8 cellular contexts compared by ENCODE assay signal in the genomic region with DNA sequence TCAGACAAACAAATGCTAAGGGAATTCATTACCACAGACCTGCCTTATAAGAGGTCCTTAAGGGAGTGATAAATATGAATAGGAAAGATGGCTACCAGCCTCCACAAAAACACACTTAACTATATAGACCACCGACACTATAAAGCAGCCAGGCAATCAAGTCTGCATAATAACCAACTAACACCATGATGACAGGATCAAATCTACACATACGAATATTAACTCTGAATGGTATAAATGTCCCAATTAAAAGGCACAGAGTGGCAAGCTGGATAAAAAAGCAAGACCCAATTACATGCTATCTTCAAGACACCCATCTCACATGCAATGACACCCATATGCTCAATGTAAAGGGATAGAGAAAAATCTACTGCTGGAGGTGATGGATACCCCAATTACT.
"Had no signal": no experiment of that assay in that cellular context is flagged by ENCODE, and none has a peak within 500 bp of the region (broad histone marks: within the 10 kb centered on the region; RNA-seq: fewer than 3 reads in every experiment).

No MANE protein-coding gene starts in this region.

- DNase-seq: IMR-90, KBM-7, KG1 had no signal

- H3K4me3 ChIP-seq: K562 had no signal

- H3K27ac ChIP-seq: HL-60, KMS-11 had no signal

- FAIRE-seq: HepG2, HTR-8/SVneo, K562 had no signal
